1 cellular context compared by ENCODE assay signal in genomic region chr9:128555180-128555721, GRCh38.
TF ChIP-seq lines count a peak whose summit lies in the region.

No MANE protein-coding gene starts in this region.

TF ChIP-seq in HEK293, 187 proteins besides CTCF, POLR2A, EP300 and RAD21 (continued from another document):
- no peak for TF ChIP-seq ZNF302 (tag by site-specific recombination; IDR thresholded peaks at IDR 0.05; ENCODE audit: low read depth)
